ENCODE assay signal across 1 cellular context in genomic region chr16:4324479-4324868, GRCh38.
TF ChIP-seq lines count a peak whose summit lies in the region.

No MANE protein-coding gene starts in this region.

TF ChIP-seq in IMR-90, 13 proteins besides CTCF, POLR2A, EP300 and RAD21:
- TF ChIP-seq MAZ (IDR thresholded peaks at IDR 0.05; ENCODE audit: borderline replicate concordance, low read depth, low read length) = no peak
- no peak for TF ChIP-seq FOS (IDR thresholded peaks at IDR 0.05; ENCODE audit: low read depth, low read length)
- TF ChIP-seq, protein P1, sequence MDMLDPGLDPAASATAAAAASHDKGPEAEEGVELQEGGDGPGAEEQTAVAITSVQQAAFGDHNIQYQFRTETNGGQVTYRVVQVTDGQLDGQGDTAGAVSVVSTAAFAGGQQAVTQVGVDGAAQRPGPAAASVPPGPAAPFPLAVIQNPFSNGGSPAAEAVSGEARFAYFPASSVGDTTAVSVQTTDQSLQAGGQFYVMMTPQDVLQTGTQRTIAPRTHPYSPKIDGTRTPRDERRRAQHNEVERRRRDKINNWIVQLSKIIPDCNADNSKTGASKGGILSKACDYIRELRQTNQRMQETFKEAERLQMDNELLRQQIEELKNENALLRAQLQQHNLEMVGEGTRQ (IDR thresholded peaks at IDR 0.05; ENCODE audit: low read depth, low read length) = no peak
- TF ChIP-seq SMC3 (IDR thresholded peaks at IDR 0.05; ENCODE audit: low read depth, low read length) = no peak
- no peak for TF ChIP-seq MAFK (IDR thresholded peaks at IDR 0.05; ENCODE audit: low read depth, low read length)
- TF ChIP-seq BHLHE40 (IDR thresholded peaks at IDR 0.05; ENCODE audit: low read depth, low read length) = no peak
